7 cellular contexts compared by ENCODE assay signal in the genomic region with DNA sequence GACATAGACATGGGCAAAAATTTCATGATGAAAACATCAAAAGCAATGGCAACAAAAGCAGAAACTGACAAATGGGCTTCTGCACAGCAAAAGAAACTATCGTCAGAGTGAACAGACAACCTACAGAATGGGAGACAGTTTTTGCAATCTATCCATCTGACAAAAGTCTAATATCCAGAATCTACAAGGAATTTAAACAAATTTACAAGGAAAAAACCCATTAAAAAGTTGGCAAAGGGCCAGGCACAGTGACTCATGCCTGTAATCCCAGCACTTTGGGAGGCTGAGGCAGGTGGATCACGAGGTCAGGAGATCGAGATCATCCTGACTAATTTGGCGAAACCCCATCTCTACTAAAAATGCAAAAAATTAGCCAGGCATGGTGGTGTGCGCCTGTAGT. TPM values are rescaled to one million over a fixed set of nuclear protein-coding genes. Genes with fewer than 3 reads are reported as not detected.
DNase-seq lines count a peak whose midpoint lies in the region; ATAC-seq, FAIRE-seq and TF ChIP-seq lines count a peak whose summit lies in the region.
"Not testable (repeated sequence)": the region's sequence is repeated elsewhere in the genome, so short reads cannot be mapped to it uniquely, and the experiment has no call there.

No MANE protein-coding gene starts in this region.

- peaks cover 0 to 14% (median 9%) of the 10 kb centered on the region in 4 donors for H3K4me1 Mint-ChIP-seq in CD4-positive, CD25-positive, alpha-beta regulatory T cell
- H3K4me1 Mint-ChIP-seq in activated T-helper 17 cell treated with anti-CD3 and anti-CD28 coated beads, Interleukin-2, amount 50 U/mL, for 72 hours, result not testable (repeated sequence)
- peaks cover 19% of the 10 kb centered on the region for H3K4me1 Mint-ChIP-seq in central memory CD8-positive, alpha-beta T cell

- H3K27me3 ChIP-seq in CD4-positive, CD25-positive, alpha-beta regulatory T cell (ENCODE audit: control insufficient read depth, insufficient read depth, low read length); PC-3 (ENCODE audit: low read length); HepG2 (ENCODE audit: control insufficient read depth in 1 of 2, insufficient read depth in 2 of 2, low read length in 2 of 2): not testable (repeated sequence)

- H3K9me3 ChIP-seq in CD4-positive, CD25-positive, alpha-beta regulatory T cell (ENCODE audit: control insufficient read depth in 2 of 2, low read length in 2 of 2); PC-3 (ENCODE audit: low read length); HepG2 (ENCODE audit: low read length): not testable (repeated sequence)

- not testable (repeated sequence) for H3K9ac ChIP-seq in PC-3 (ENCODE audit: low read length); HepG2 (ENCODE audit: insufficient read depth, low read depth, low read length)

- H3F3A ChIP-seq in PC-3 (ENCODE audit: low read length, unreplicated experiment), result not testable (repeated sequence)

- not testable (repeated sequence) for ATAC-seq in CD4-positive, CD25-positive, alpha-beta regulatory T cell (ENCODE audit: low read depth in 2 of 2); PC-3; activated T-helper 17 cell treated with anti-CD3 and anti-CD28 coated beads, Interleukin-2, amount 50 U/mL, for 72 hours (replicated peaks); central memory CD8-positive, alpha-beta T cell (replicated peaks; ENCODE audit: extremely low read depth, poor library complexity, severe bottlenecking); HepG2

- intact Hi-C loops in PC-3 (cut with micrococcal nuclease); HepG2 (cut with micrococcal nuclease; ENCODE audit: unreplicated experiment): not testable (repeated sequence)

- not testable (repeated sequence) for DNase-seq in CD4-positive, CD25-positive, alpha-beta regulatory T cell; central memory CD8-positive, alpha-beta T cell (ENCODE audit: low spot score in 2 of 2); HepG2 (ENCODE audit: low spot score)
- peak; percentile 20 for DNase-seq in EH (ENCODE audit: low read depth)
- peak; percentile 62 for DNase-seq in PC-3

- in situ Hi-C loops in HepG2 (cut with HindIII; ENCODE audit: extremely low pct_ligation_motif_present, low pct_unique_long_range_greater_than_20kb), result not testable (repeated sequence)

- H3K36me3 ChIP-seq in CD4-positive, CD25-positive, alpha-beta regulatory T cell (ENCODE audit: control insufficient read depth, insufficient read depth, low read length), result peaks cover 27% of the 10 kb centered on the region
- peaks cover 20% of the 10 kb centered on the region for H3K36me3 ChIP-seq in PC-3 (ENCODE audit: low read depth, low read length)
- peaks cover 16 to 29% of the 10 kb centered on the region in 2 experiments for H3K36me3 ChIP-seq in HepG2 (replicated peaks in 1 of 2; ENCODE audit: control insufficient read depth in 1 of 2, insufficient read depth in 2 of 2, low read length in 2 of 2)

- H3K4me3 Mint-ChIP-seq in CD4-positive, CD25-positive, alpha-beta regulatory T cell; activated T-helper 17 cell treated with anti-CD3 and anti-CD28 coated beads, Interleukin-2, amount 50 U/mL, for 72 hours; central memory CD8-positive, alpha-beta T cell: not testable (repeated sequence)

- H3K9me2 ChIP-seq in PC-3 (replicated peaks; ENCODE audit: low read length), result not testable (repeated sequence)

- not testable (repeated sequence) for H3K27ac ChIP-seq in CD4-positive, CD25-positive, alpha-beta regulatory T cell (ENCODE audit: insufficient read depth, low read length, poor library complexity, severe bottlenecking); PC-3 (ENCODE audit: low read length); HepG2 (ENCODE audit: extremely low read length, insufficient read depth, low read length)

- BruUV-seq in PC-3 (replicated peaks; lab: Mats Ljungman, UMichigan); HepG2 (replicated peaks; lab: Mats Ljungman, UMichigan): not testable (repeated sequence)

- peak overlapping the region; percentile 47 to 77 (median 60) for H3K27ac Mint-ChIP-seq in CD4-positive, CD25-positive, alpha-beta regulatory T cell
- H3K27ac Mint-ChIP-seq in activated T-helper 17 cell treated with anti-CD3 and anti-CD28 coated beads, Interleukin-2, amount 50 U/mL, for 72 hours, result peak overlapping the region; percentile 23
- peak overlapping the region; percentile 67 for H3K27ac Mint-ChIP-seq in central memory CD8-positive, alpha-beta T cell (ENCODE audit: low read depth)

- not testable (repeated sequence) for TF ChIP-seq RAD21 in Ishikawa (IDR thresholded peaks at IDR 0.05; ENCODE audit: low read depth); HepG2 (CRISPR knock-in tag; IDR thresholded peaks at IDR 0.05)

- not testable (repeated sequence) for H4K20me1 ChIP-seq in PC-3 (ENCODE audit: low read length); HepG2 (ENCODE audit: insufficient read depth, low read length)

- H3K36me3 Mint-ChIP-seq in CD4-positive, CD25-positive, alpha-beta regulatory T cell, result peaks cover 32% of the 10 kb centered on the region
- H3K36me3 Mint-ChIP-seq in activated T-helper 17 cell treated with anti-CD3 and anti-CD28 coated beads, Interleukin-2, amount 50 U/mL, for 72 hours (ENCODE audit: low read depth), result peaks cover 42% of the 10 kb centered on the region
- peaks cover 18% of the 10 kb centered on the region for H3K36me3 Mint-ChIP-seq in central memory CD8-positive, alpha-beta T cell (ENCODE audit: insufficient read depth)

- H3K27me3 Mint-ChIP-seq in CD4-positive, CD25-positive, alpha-beta regulatory T cell; activated T-helper 17 cell treated with anti-CD3 and anti-CD28 coated beads, Interleukin-2, amount 50 U/mL, for 72 hours; central memory CD8-positive, alpha-beta T cell: not testable (repeated sequence)

- not testable (repeated sequence) for TF ChIP-seq CTCF in PC-3 (conservative IDR thresholded peaks at IDR 0.05; ENCODE audit: low read depth, low read length); HepG2 (CRISPR knock-in tag; IDR thresholded peaks at IDR 0.05)

- not testable (repeated sequence) for H3K4me3 ChIP-seq in CD4-positive, CD25-positive, alpha-beta regulatory T cell (ENCODE audit: low read depth, low read length); PC-3 (ENCODE audit: low read length); HepG2 (replicated peaks in 1 of 3; ENCODE audit: insufficient read depth in 1 of 3, low read depth in 2 of 3, low read length in 3 of 3)

- H2AFZ ChIP-seq in PC-3 (ENCODE audit: low read length); HepG2 (ENCODE audit: low read length): not testable (repeated sequence)

- H3K4me2 ChIP-seq in PC-3 (ENCODE audit: low read length); HepG2 (ENCODE audit: low read depth, low read length): not testable (repeated sequence)

- not testable (repeated sequence) for TF ChIP-seq EP300 in Ishikawa (IDR thresholded peaks at IDR 0.05; ENCODE audit: borderline replicate concordance); HepG2 (IDR thresholded peaks at IDR 0.05; ENCODE audit: low read depth in 2 of 2, low read length in 2 of 2); HepG2 (CRISPR knock-in tag; IDR thresholded peaks at IDR 0.05; ENCODE audit: borderline replicate concordance)

- not testable (repeated sequence) for TF ChIP-seq POLR2A in HepG2 (IDR thresholded peaks at IDR 0.05; ENCODE audit: insufficient read depth in 1 of 2, low read depth in 2 of 2, low read length in 2 of 2)

- CTCF ChIA-PET in PC-3 (lab: Charles Lee); HepG2 (lab: Yijun Ruan, JAX; ENCODE audit: low intra/inter-chr PET ratio, low total read pairs): not testable (repeated sequence)

- H3K4me1 ChIP-seq in CD4-positive, CD25-positive, alpha-beta regulatory T cell (ENCODE audit: control insufficient read depth, insufficient read depth, low read length, poor library complexity, severe bottlenecking); PC-3 (ENCODE audit: insufficient read depth, low read length); HepG2 (ENCODE audit: insufficient read depth, low read length): not testable (repeated sequence)

- POLR2A ChIA-PET in PC-3 (lab: Charles Lee; ENCODE audit: unreplicated experiment); HepG2 (lab: Yijun Ruan, JAX): not testable (repeated sequence)

- not testable (repeated sequence) for H3K9me3 Mint-ChIP-seq in CD4-positive, CD25-positive, alpha-beta regulatory T cell; activated T-helper 17 cell treated with anti-CD3 and anti-CD28 coated beads, Interleukin-2, amount 50 U/mL, for 72 hours; central memory CD8-positive, alpha-beta T cell

- FAIRE-seq in HepG2 (lab: Jason Lieb, UNC), result not testable (repeated sequence)

- WGBS in HepG2 (ENCODE audit: low lambda C conversion rate), result 96% methylated on average over 5 of the region's 5 CpGs

- not testable (repeated sequence) for H3K79me2 ChIP-seq in PC-3 (ENCODE audit: low read length); HepG2 (ENCODE audit: insufficient read depth, low read length)

RNA-seq across cellular contexts. Expression of gene MAPK13, which starts 42.1 kb away (rescaled TPM):
- 68.7 TPM for total RNA-seq in CD4-positive, CD25-positive, alpha-beta regulatory T cell
- 10 to 100 TPM; 60.7 to 75.8 (median 69.8) TPM for polyA plus RNA-seq in CD4-positive, CD25-positive, alpha-beta regulatory T cell
- 36.9 and 41.4 TPM in 2 replicates for total RNA-seq in PC-3 (2014; rRNA removed)
- 10 to 100 TPM; 53.6 to 58.7 TPM for total RNA-seq in activated T-helper 17 cell treated with anti-CD3 and anti-CD28 coated beads, Interleukin-2, amount 50 U/mL, for 72 hours
- total RNA-seq in HepG2 (2016; rRNA removed; fragmentation: Illumina TruSeq; extraction: Trizol), result 12.7 and 17.8 TPM in 2 replicates
- total RNA-seq in HepG2 (2016; cell fraction: cytosol; rRNA removed; fragmentation: Illumina TruSeq; extraction: Trizol; ENCODE audit: low read depth), result 6.7 and 7.7 TPM in 2 replicates
- total RNA-seq in HepG2 (2016; cell fraction: insoluble cytoplasmic fraction; rRNA removed; fragmentation: Illumina TruSeq; extraction: Trizol), result 13.2 and 13.6 TPM in 2 replicates
- 16.3 and 17.8 TPM in 2 replicates for total RNA-seq in HepG2 (2016; cell fraction: membrane; rRNA removed; fragmentation: Illumina TruSeq; extraction: Trizol)
- total RNA-seq in HepG2 (2016; cell fraction: nucleus; rRNA removed; fragmentation: Illumina TruSeq; extraction: Trizol), result 12.2 and 12.8 TPM in 2 replicates
- polyA plus RNA-seq in HepG2 (2011; rRNA removed), result 43.4 and 48.6 TPM in 2 replicates
- polyA plus RNA-seq in HepG2 (2011; cell fraction: cytosol; rRNA removed), result 29.8 and 31.4 TPM in 2 replicates
- polyA plus RNA-seq in HepG2 (2011; cell fraction: nucleus; rRNA removed), result 203 and 226 TPM in 2 replicates
- 27.9 and 35.1 TPM in 2 replicates for polyA plus RNA-seq in HepG2 (2012)
- polyA plus RNA-seq in HepG2 (2016; cell fraction: cytosol; fragmentation: Illumina TruSeq; extraction: Trizol; ENCODE audit: low read depth), result 19.7 and 23.2 TPM in 2 replicates
- 26.4 and 34.1 TPM in 2 replicates for polyA plus RNA-seq in HepG2 (2016; cell fraction: insoluble cytoplasmic fraction; fragmentation: Illumina TruSeq; extraction: Trizol; ENCODE audit: low read depth)
- polyA plus RNA-seq in HepG2 (2016; cell fraction: membrane; fragmentation: Illumina TruSeq; extraction: Trizol; ENCODE audit: low read depth), result 27.6 and 29.3 TPM in 2 replicates
- polyA plus RNA-seq in HepG2 (2016; cell fraction: nucleus; fragmentation: Illumina TruSeq; extraction: Trizol; ENCODE audit: insufficient read depth, low read depth), result 36.0 and 42.2 TPM in 2 replicates
- 3.1 and 49.1 TPM in 2 replicates for polyA minus RNA-seq in HepG2 (2011; rRNA and poly(A)+ RNA removed; ENCODE audit: low replicate concordance)
- 16.3 and 18.6 TPM in 2 replicates for polyA minus RNA-seq in HepG2 (2011; cell fraction: cytosol; rRNA and poly(A)+ RNA removed)
- polyA minus RNA-seq in HepG2 (2011; cell fraction: nucleus; rRNA and poly(A)+ RNA removed), result 30.6 and 42.0 TPM in 2 replicates
